ENCODE assay signal across 22 cellular contexts in the genomic region with DNA sequence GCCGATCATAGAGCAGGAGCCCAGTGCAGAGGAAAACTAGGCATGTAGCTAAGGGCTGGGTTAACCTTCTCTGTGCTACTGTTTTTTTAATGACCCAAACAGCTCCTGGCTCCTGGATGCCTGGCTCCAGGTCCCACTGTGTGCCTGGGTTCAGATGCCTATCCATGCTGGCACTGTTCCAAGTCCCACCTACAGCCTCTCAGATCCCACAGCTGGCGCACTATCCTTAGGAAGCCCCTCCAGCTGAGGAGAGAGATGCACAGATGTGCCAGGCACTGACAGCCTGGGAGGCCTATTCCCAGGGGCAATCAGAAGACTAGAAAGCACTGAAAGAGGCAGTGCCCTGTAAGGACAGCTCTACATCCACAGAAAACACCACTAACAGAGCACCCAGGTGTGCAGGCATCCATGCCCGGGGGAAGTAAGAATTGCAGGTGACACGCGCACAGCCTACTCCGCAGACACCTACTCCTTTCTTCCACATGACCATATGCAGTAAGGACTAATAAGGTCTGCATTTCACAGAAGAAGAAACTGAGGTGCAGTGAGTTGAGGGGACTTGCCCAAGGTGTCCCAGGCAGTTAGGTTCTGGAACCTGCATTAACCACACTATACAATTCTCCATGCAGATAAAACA. TPM values are rescaled to one million over a fixed set of nuclear protein-coding genes. Genes with fewer than 3 reads are reported as not detected.
DNase-seq lines count a peak whose midpoint lies in the region; ATAC-seq, FAIRE-seq and TF ChIP-seq lines count a peak whose summit lies in the region.
"Had no signal": no experiment of that assay in that cellular context is flagged by ENCODE, and none has a peak within 500 bp of the region (broad histone marks: within the 10 kb centered on the region; RNA-seq: fewer than 3 reads in every experiment).

No MANE protein-coding gene starts in this region.

- no peak overlapping the region for H2BK120ac ChIP-seq in mesenchymal stem cell (ENCODE audit: low read depth, low read length)

- no peak overlapping the region for H2AK5ac ChIP-seq in mesenchymal stem cell (ENCODE audit: low read length, severe bottlenecking)

- no peak overlapping the region for H3K4me2 ChIP-seq in mesenchymal stem cell (ENCODE audit: low read length, poor library complexity, severe bottlenecking)
- H3K4me2 ChIP-seq: neural progenitor cell had no signal

- H3K9me3 ChIP-seq in heart left ventricle (no peaks in the 10 kb centered on the region), mesenchymal stem cell (ENCODE audit: control insufficient read depth, low read length) (no peaks in the 10 kb centered on the region), kidney (ENCODE audit: control insufficient read depth in 1 of 2, low read length in 2 of 2) (no peaks in the 10 kb centered on the region)
- H3K9me3 ChIP-seq: prostate gland, transverse colon had no signal

- no peak overlapping the region for H3K4ac ChIP-seq in mesenchymal stem cell (ENCODE audit: low read depth in 1 of 2, low read length in 2 of 2)

- H3K23ac ChIP-seq in mesenchymal stem cell (ENCODE audit: low read length in 2 of 2): no peak overlapping the region

- peak overlapping the region; percentile 29 for H4K91ac ChIP-seq in mesenchymal stem cell (ENCODE audit: low read length)

- H3K79me1 ChIP-seq in mesenchymal stem cell (replicated peaks; ENCODE audit: low read length, poor library complexity, severe bottlenecking): peaks cover 14% of the 10 kb centered on the region

- H3K4me3 ChIP-seq in heart left ventricle (no peak overlapping the region), mesenchymal stem cell (ENCODE audit: insufficient read depth in 1 of 2, low read depth in 1 of 2, low read length in 2 of 2) (no peak overlapping the region), kidney (ENCODE audit: low read length in 2 of 2) (no peak overlapping the region)
- H3K4me3 ChIP-seq: neural progenitor cell, prostate gland, skin epidermis, transverse colon had no signal

- H3K14ac ChIP-seq in mesenchymal stem cell (ENCODE audit: low read length in 2 of 2): no peak overlapping the region

- H3K36me3 ChIP-seq in heart left ventricle (no peaks in the 10 kb centered on the region), mesenchymal stem cell (ENCODE audit: control insufficient read depth in 1 of 2, insufficient read depth in 2 of 2, low read depth in 1 of 2, low read length in 2 of 2) (peaks cover 3 to 4% of the 10 kb centered on the region in 2 experiments), kidney (ENCODE audit: control insufficient read depth in 1 of 2, insufficient read depth in 2 of 2, low read length in 2 of 2) (no peaks in the 10 kb centered on the region)
- H3K36me3 ChIP-seq: neural progenitor cell, prostate gland, transverse colon had no signal

- DNase-seq in heart left ventricle (peak in 1 of 5 donors; percentile 10), left ventricle myocardium superior (no peak), NCI-H1105 (lab: John Stamatoyannopoulos, UW) (peak; percentile 49), NCI-H524 treated with DMSO at 0.1 percent for 48 hours (lab: John Stamatoyannopoulos, UW) (peak; percentile 56), mesenchymal stem cell (no peak), kidney (no peak), 8988T (no peak), NOMO-1 (lab: John Stamatoyannopoulos, UW; ENCODE audit: unreplicated experiment in 2 of 2) (no peak)
- DNase-seq: activated CD4-positive, alpha-beta T cell treated with anti-CD3 and anti-CD28 coated beads, Interleukin-2, amount 50 U/mL, for 1 hour; activated CD8-positive, alpha-beta memory T cell treated with anti-CD3 and anti-CD28 coated beads, Interleukin-2, amount 50 U/mL, for 4 hours; CD4-positive, alpha-beta memory T cell; cortex of kidney; HCEC 1CT; Kasumi-1; NCI-H1048; SIG-M5; T-helper 17 cell; transverse colon had no signal

- no peak for FAIRE-seq in kidney (lab: Jason Lieb, UNC)
- FAIRE-seq: endometrium had no signal

- H2BK5ac ChIP-seq in mesenchymal stem cell (ENCODE audit: low read depth, low read length, poor library complexity, severe bottlenecking): no peak overlapping the region

- intact Hi-C loops in heart left ventricle (cut with DNase I) (loop anchor here in 4 of 10 donors (5.0 to 10.0 kb wide), 3 partner anchors 37 to 48 kb away; no protein-coding TSS in a partner anchor), left ventricle myocardium superior (cut with micrococcal nuclease) (no loop called here), kidney (cut with DNase I) (no loop called here)

- H3K4me1 ChIP-seq in heart left ventricle (peaks cover 21 to 95% (median 76%) of the 10 kb centered on the region in 12 donors), mesenchymal stem cell (ENCODE audit: control insufficient read depth, insufficient read depth, low read depth, low read length) (peaks cover 19% of the 10 kb centered on the region), kidney (ENCODE audit: control insufficient read depth in 1 of 2, insufficient read depth in 1 of 2, low read depth in 1 of 2, low read length in 2 of 2) (peaks cover 4 to 14% of the 10 kb centered on the region in 2 donors)

- H3K27ac ChIP-seq in heart left ventricle (peak overlapping the region in 8 of 12 donors; percentile 78 to 92 (median 86)), mesenchymal stem cell (ENCODE audit: low read length, poor library complexity, severe bottlenecking) (no peak overlapping the region), kidney (ENCODE audit: low read depth in 2 of 2, low read length in 2 of 2) (no peak overlapping the region)
- H3K27ac ChIP-seq: neural progenitor cell, prostate gland, skin epidermis, transverse colon had no signal

- no peak overlapping the region for H2BK15ac ChIP-seq in mesenchymal stem cell (ENCODE audit: low read depth, poor library complexity, severe bottlenecking)

- H2BK12ac ChIP-seq in mesenchymal stem cell (ENCODE audit: low read length in 2 of 2): no peak overlapping the region

- H3K9ac ChIP-seq in mesenchymal stem cell (ENCODE audit: low read length) (no peak overlapping the region), kidney (ENCODE audit: low read length in 2 of 2) (no peak overlapping the region)
- H3K9ac ChIP-seq: neural progenitor cell had no signal

- no peak overlapping the region for H2AFZ ChIP-seq in mesenchymal stem cell (ENCODE audit: low read depth, low read length)
- H2AFZ ChIP-seq: neural progenitor cell had no signal

- WGBS in heart left ventricle, 4 donors: 88 to 96% (median 92%) methylated on average over 6 of the region's 6 CpGs
- WGBS in mesenchymal stem cell: 94% methylated on average over 3 of the region's 6 CpGs

- no peak overlapping the region for H3K18ac ChIP-seq in mesenchymal stem cell (ENCODE audit: low read depth in 1 of 2, low read length in 2 of 2)

- H3K27me3 ChIP-seq in heart left ventricle (no peaks in the 10 kb centered on the region), mesenchymal stem cell (ENCODE audit: control insufficient read depth in 1 of 2, insufficient read depth in 1 of 2, low read length in 2 of 2) (no peaks in the 10 kb centered on the region)
- H3K27me3 ChIP-seq: neural progenitor cell, transverse colon had no signal

- TF ChIP-seq CTCF in heart left ventricle (IDR thresholded peaks at IDR 0.05) (no peak), kidney (IDR thresholded peaks at IDR 0.05; ENCODE audit: borderline replicate concordance, extremely low read depth, insufficient read depth) (no peak)

- H4K8ac ChIP-seq in mesenchymal stem cell (ENCODE audit: low read length): no peak overlapping the region

- no peak for ATAC-seq in heart left ventricle
- no peak for ATAC-seq in left ventricle myocardium superior
- ATAC-seq: T-helper 17 cell had no signal

- TF ChIP-seq POLR2A in heart left ventricle (IDR thresholded peaks at IDR 0.05): no peak

RNA-seq across cellular contexts. Expression of a gene that starts 51.2 kb away (rescaled TPM):
- total RNA-seq in heart left ventricle: 10 to 100 TPM; 13.2 to 28.5 (median 20.7) TPM
- polyA plus RNA-seq in heart left ventricle: 10 to 100 TPM; 12.0 to 13.0 TPM
- total RNA-seq in left ventricle myocardium superior: 20.8 TPM
- polyA plus RNA-seq in mesenchymal stem cell (2013, experiment 1 of 2): 4.4 TPM
- polyA plus RNA-seq in mesenchymal stem cell (2013, experiment 2 of 2): 4.2 TPM
- 41.7 TPM for total RNA-seq in kidney
- polyA plus RNA-seq in kidney (ENCODE audit: insufficient read depth, low read depth, low replicate concordance): 5.7 TPM

Comparison
In these comparisons a context has a peak if more than half of its experiments do, and no peak if none do; other contexts are left out.
1. DNase-seq: peak in NCI-H1105 (single experiment) and NCI-H524 treated with DMSO at 0.1 percent for 48 hours (single experiment); none in left ventricle myocardium superior (single experiment), mesenchymal stem cell (single experiment), kidney (single experiment), 8988T (single experiment) and NOMO-1 (0 of 2).
2. H3K27ac ChIP-seq: peak in heart left ventricle (8 of 12); none in mesenchymal stem cell (single experiment) and kidney (0 of 2).